17 cellular contexts compared by ENCODE assay signal in genomic region chr13:113349050-113349449, GRCh38. TPM values are rescaled to one million over a fixed set of nuclear protein-coding genes. Genes with fewer than 3 reads are reported as not detected.
DNase-seq lines count a peak whose midpoint lies in the region; ATAC-seq, FAIRE-seq and TF ChIP-seq lines count a peak whose summit lies in the region.
"Had no signal": no experiment of that assay in that cellular context is flagged by ENCODE, and none has a peak within 500 bp of the region (broad histone marks: within the 10 kb centered on the region; RNA-seq: fewer than 3 reads in every experiment).

No MANE protein-coding gene starts in this region.

- TF ChIP-seq CTCF in K562 (IDR thresholded peaks at IDR 0.05 in 2 of 3, conservative IDR thresholded peaks at IDR 0.05 in 1 of 3; ENCODE audit: insufficient read depth in 2 of 3, low read depth in 1 of 3, low read length in 3 of 3) (no peak), lower lobe of right lung (IDR thresholded peaks at IDR 0.05) (no peak), sigmoid colon (IDR thresholded peaks at IDR 0.05) (no peak)

- H3K36me3 ChIP-seq in K562 (ENCODE audit: control insufficient read depth, insufficient read depth, low read length) (peaks cover 27% of the 10 kb centered on the region; the same call in 2 of the 3 replicates), lower lobe of right lung (no peaks in the 10 kb centered on the region), sigmoid colon (peaks cover 0 to 40% (median 7%) of the 10 kb centered on the region in 4 donors), HAP-1 (replicated peaks) (peaks cover 19% of the 10 kb centered on the region)

- no peak overlapping the region for H2AFZ ChIP-seq in K562 (ENCODE audit: low read depth, low read length)
- H2AFZ ChIP-seq: GM23338 had no signal

- H4K20me1 ChIP-seq in K562 (replicated peaks; ENCODE audit: control insufficient read depth, insufficient read depth, low read length): no peaks in the 10 kb centered on the region

- no peaks in the 10 kb centered on the region for H3K9me1 ChIP-seq in K562 (ENCODE audit: control insufficient read depth, insufficient read depth, low read length)

- H3K4me2 ChIP-seq in K562 (ENCODE audit: insufficient read depth, low read length): no peak overlapping the region
- H3K4me2 ChIP-seq: GM23338 had no signal

- in situ Hi-C loops in K562 (cut with MboI): no loop called here
- in situ Hi-C loops in HAP-1 (cut with MboI; ENCODE audit: low sequenced_read_pairs): no loop called here

- no TSS peak for BruUV-seq in K562 (replicated peaks; lab: Mats Ljungman, UMichigan)

- H3K4me1 ChIP-seq in K562 (replicated peaks in 1 of 2; ENCODE audit: control insufficient read depth in 2 of 2, insufficient read depth in 2 of 2, low read length in 2 of 2) (peaks cover 0 to 6% of the 10 kb centered on the region in 2 experiments; a peak in 2 of 5 replicates), lower lobe of right lung (no peaks in the 10 kb centered on the region), sigmoid colon (no peaks in the 10 kb centered on the region), HAP-1 (no peaks in the 10 kb centered on the region)

- 82% methylated on average over 5 of the region's 6 CpGs for WGBS in K562 (ENCODE audit: insufficient coverage, low coverage, missing lambda C conversion rate)
- WGBS in sigmoid colon, 2 donors: 91 to 95% methylated on average over 6 of the region's 6 CpGs

- H3K9me3 ChIP-seq in K562 (replicated peaks; ENCODE audit: control insufficient read depth, insufficient read depth, low read depth, low read length) (no peaks in the 10 kb centered on the region; the same call in none of the 2 replicates), lower lobe of right lung (no peaks in the 10 kb centered on the region), sigmoid colon (no peaks in the 10 kb centered on the region), HAP-1 (no peaks in the 10 kb centered on the region; the same call in 1 of the 2 replicates)

- H3K4me3 ChIP-seq in K562: no peak overlapping the region
- H3K4me3 ChIP-seq in lower lobe of right lung: no peak overlapping the region
- no peak overlapping the region for H3K4me3 ChIP-seq in sigmoid colon
- no peak overlapping the region for H3K4me3 ChIP-seq in HAP-1
- H3K4me3 ChIP-seq: GM23338 had no signal

- no peak for TF ChIP-seq RAD21 in K562 (CRISPR knock-in tag; conservative IDR thresholded peaks at IDR 0.05 in 1 of 2, IDR thresholded peaks at IDR 0.05 in 1 of 2)

- POLR2A ChIA-PET in K562 (lab: Yijun Ruan, JAX): no interaction called here

- CTCF ChIA-PET in K562 (lab: Yijun Ruan, JAX; ENCODE audit: low intra/inter-chr PET ratio): no interaction called here

- intact Hi-C loops in K562 (cut with micrococcal nuclease) (no loop called here), lower lobe of right lung (cut with DNase I) (no loop called here), sigmoid colon (cut with DNase I) (no loop called here)

- TF ChIP-seq EP300 in K562 (IDR thresholded peaks at IDR 0.05; ENCODE audit: low read length): no peak
- TF ChIP-seq EP300 in sigmoid colon (IDR thresholded peaks at IDR 0.05): no peak

- ATAC-seq in K562: no peak
- no peak for ATAC-seq in lower lobe of right lung
- ATAC-seq in HG03159 (IDR thresholded peaks at IDR 0.05; ENCODE audit: unreplicated experiment): no peak
- ATAC-seq: GM23338 had no signal

- H3K27ac ChIP-seq in K562 (ENCODE audit: extremely low read depth, low read depth, low read length) (no peak overlapping the region), lower lobe of right lung (no peak overlapping the region), sigmoid colon (no peak overlapping the region)

- H3K27me3 ChIP-seq in K562 (ENCODE audit: control insufficient read depth in 2 of 2, insufficient read depth in 2 of 2, low read length in 2 of 2) (no peaks in the 10 kb centered on the region), lower lobe of right lung (ENCODE audit: low read depth) (no peaks in the 10 kb centered on the region), sigmoid colon (no peaks in the 10 kb centered on the region), HAP-1 (ENCODE audit: low read depth) (no peaks in the 10 kb centered on the region)

- DNase-seq in K562 (ENCODE audit: extremely low read depth in 1 of 4, low spot score in 3 of 4) (no peak), lower lobe of right lung (peak; percentile 6), sigmoid colon (peak; percentile 7), HAP-1 (ENCODE audit: low spot score in 2 of 2) (no peak), NCI-H1048 (lab: John Stamatoyannopoulos, UW) (no peak)
- DNase-seq: C1 segment of cervical spinal cord; Calu3; CD4-positive, alpha-beta memory T cell; COR-L47; DMS53; DMS79 treated with DMSO at 0.1 percent for 48 hours; GF-D8 had no signal

- FAIRE-seq in K562 (lab: Jason Lieb, UNC): no peak
- FAIRE-seq: GM12891, GM18507 had no signal

- no peaks in the 10 kb centered on the region; the same call in 2 of the 3 replicates for H3K79me2 ChIP-seq in K562 (ENCODE audit: control insufficient read depth, insufficient read depth, low read length)

- H3K9ac ChIP-seq in K562 (ENCODE audit: insufficient read depth in 1 of 2, low read depth in 2 of 2, low read length in 2 of 2): no peak overlapping the region

- TF ChIP-seq POLR2A in K562 (conservative IDR thresholded peaks at IDR 0.05): no peak
- TF ChIP-seq POLR2A in sigmoid colon (IDR thresholded peaks at IDR 0.05): no peak

TF ChIP-seq in K562, 482 proteins besides CTCF, POLR2A, EP300 and RAD21:
- TF ChIP-seq, protein P1, sequence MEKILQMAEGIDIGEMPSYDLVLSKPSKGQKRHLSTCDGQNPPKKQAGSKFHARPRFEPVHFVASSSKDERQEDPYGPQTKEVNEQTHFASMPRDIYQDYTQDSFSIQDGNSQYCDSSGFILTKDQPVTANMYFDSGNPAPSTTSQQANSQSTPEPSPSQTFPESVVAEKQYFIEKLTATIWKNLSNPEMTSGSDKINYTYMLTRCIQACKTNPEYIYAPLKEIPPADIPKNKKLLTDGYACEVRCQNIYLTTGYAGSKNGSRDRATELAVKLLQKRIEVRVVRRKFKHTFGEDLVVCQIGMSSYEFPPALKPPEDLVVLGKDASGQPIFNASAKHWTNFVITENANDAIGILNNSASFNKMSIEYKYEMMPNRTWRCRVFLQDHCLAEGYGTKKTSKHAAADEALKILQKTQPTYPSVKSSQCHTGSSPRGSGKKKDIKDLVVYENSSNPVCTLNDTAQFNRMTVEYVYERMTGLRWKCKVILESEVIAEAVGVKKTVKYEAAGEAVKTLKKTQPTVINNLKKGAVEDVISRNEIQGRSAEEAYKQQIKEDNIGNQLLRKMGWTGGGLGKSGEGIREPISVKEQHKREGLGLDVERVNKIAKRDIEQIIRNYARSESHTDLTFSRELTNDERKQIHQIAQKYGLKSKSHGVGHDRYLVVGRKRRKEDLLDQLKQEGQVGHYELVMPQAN (IDR thresholded peaks at IDR 0.05; ENCODE audit: borderline replicate concordance): no peak
- peak; percentile 53 for TF ChIP-seq ZNF121 (CRISPR knock-in tag; conservative IDR thresholded peaks at IDR 0.05)
- no peak for TF ChIP-seq SREBF1 (IDR thresholded peaks at IDR 0.05; ENCODE audit: borderline replicate concordance, low read depth, low read length)

RNA-seq across cellular contexts. Expression of gene GRTP1, which starts 14.9 kb away (rescaled TPM):
- 18.8 and 19.9 TPM in 2 replicates for total RNA-seq in K562 (2011; cell fraction: chromatin; rRNA removed; ENCODE audit: low replicate concordance)
- total RNA-seq in K562 (2011; cell fraction: nucleolus; rRNA removed): 13.2 and 14.3 TPM in 2 replicates
- 19.1 and 25.3 TPM in 2 replicates for total RNA-seq in K562 (2011; cell fraction: nucleoplasm; rRNA removed)
- total RNA-seq in K562 (2014; rRNA removed) (7.9 and 9.9 TPM in 2 replicates), K562 (2014; rRNA removed; fragmentation: Illumina TruSeq; extraction: Trizol) (6.6 and 7.8 TPM in 2 replicates), K562 (2015; rRNA removed; fragmentation: Illumina TruSeq; extraction: Trizol) (8.4 and 9.0 TPM in 2 replicates), K562 (2021) (14.7 and 15.0 TPM in 2 replicates), lower lobe of right lung (4.2 TPM), sigmoid colon (1 to 10 TPM; 6.7 to 9.9 (median 8.3) TPM)
- polyA plus RNA-seq in K562 (2011; rRNA removed) (9.0 and 10.3 TPM in 2 replicates), K562 (2014; fragmentation: Illumina TruSeq; extraction: Trizol) (9.8 and 10.9 TPM in 2 replicates), K562 (2014; fragmentation: Nextera tagmentation; extraction: Ambion mirVana) (1 to 10 TPM in 1 of 2 experiments, under 1 TPM in 1; 0.28 to 1.6 TPM), K562 (2014; rRNA removed) (12.9 and 17.7 TPM in 2 replicates), sigmoid colon (10 to 100 TPM; 29.3 to 52.5 (median 39.6) TPM)
- polyA plus RNA-seq in K562 (2011; cell fraction: cytosol; rRNA removed): 7.6 and 7.7 TPM in 2 replicates
- polyA plus RNA-seq in K562 (2011; cell fraction: nucleus; rRNA removed): 9.9 and 10.2 TPM in 2 replicates
- polyA plus RNA-seq in K562 (2012): 10.7 and 14.1 TPM in 2 replicates
- polyA minus RNA-seq in K562 (2011; rRNA and poly(A)+ RNA removed): 3.2 and 3.7 TPM in 2 replicates
- polyA minus RNA-seq in K562 (2011; cell fraction: cytosol; rRNA and poly(A)+ RNA removed): 6.2 and 9.0 TPM in 2 replicates
- 4.8 and 7.8 TPM in 2 replicates for polyA minus RNA-seq in K562 (2011; cell fraction: nucleus; rRNA and poly(A)+ RNA removed)
- total RNA-seq: A172 had no signal

RNA-seq across cellular contexts. Expression of gene LAMP1, which starts 52.0 kb away (rescaled TPM):
- total RNA-seq in K562 (2011; cell fraction: chromatin; rRNA removed; ENCODE audit: low replicate concordance): 39.3 and 68.8 TPM in 2 replicates
- 77.8 and 96.6 TPM in 2 replicates for total RNA-seq in K562 (2011; cell fraction: nucleolus; rRNA removed)
- 63.7 and 74.4 TPM in 2 replicates for total RNA-seq in K562 (2011; cell fraction: nucleoplasm; rRNA removed)
- total RNA-seq in K562 (2014; rRNA removed): 30.9 and 32.5 TPM in 2 replicates
- 19.5 and 22.1 TPM in 2 replicates for total RNA-seq in K562 (2014; rRNA removed; fragmentation: Illumina TruSeq; extraction: Trizol)
- total RNA-seq in K562 (2015; rRNA removed; fragmentation: Illumina TruSeq; extraction: Trizol): 34.8 and 35.6 TPM in 2 replicates
- total RNA-seq in K562 (2021): 63.7 and 70.1 TPM in 2 replicates
- 23.2 and 27.6 TPM in 2 replicates for polyA plus RNA-seq in K562 (2011; rRNA removed)
- polyA plus RNA-seq in K562 (2011; cell fraction: cytosol; rRNA removed): 15.1 and 27.9 TPM in 2 replicates
- 16.6 and 19.4 TPM in 2 replicates for polyA plus RNA-seq in K562 (2011; cell fraction: nucleus; rRNA removed)
- polyA plus RNA-seq in K562 (2012): 54.3 and 67.2 TPM in 2 replicates
- polyA plus RNA-seq in K562 (2014; fragmentation: Illumina TruSeq; extraction: Trizol): 31.5 and 40.4 TPM in 2 replicates
- 1 to 10 TPM; 2.2 to 2.5 TPM for polyA plus RNA-seq in K562 (2014; fragmentation: Nextera tagmentation; extraction: Ambion mirVana)
- 28.7 and 30.5 TPM in 2 replicates for polyA plus RNA-seq in K562 (2014; rRNA removed)
- 18.6 and 26.5 TPM in 2 replicates for polyA minus RNA-seq in K562 (2011; rRNA and poly(A)+ RNA removed)
- polyA minus RNA-seq in K562 (2011; cell fraction: cytosol; rRNA and poly(A)+ RNA removed): 20.0 and 28.4 TPM in 2 replicates
- polyA minus RNA-seq in K562 (2011; cell fraction: nucleus; rRNA and poly(A)+ RNA removed): 5.0 and 7.4 TPM in 2 replicates
- 353 TPM for total RNA-seq in lower lobe of right lung
- 10 to 100 TPM; 77.3 to 91.0 (median 87.5) TPM for total RNA-seq in sigmoid colon
- polyA plus RNA-seq in sigmoid colon: 100 to 1,000 TPM in 1 of 3 donors, 10 to 100 TPM in 2; 20.4 to 125 (median 62.7) TPM

Comparison
In these comparisons a context has a peak if more than half of its experiments do, and no peak if none do; other contexts are left out.
1. DNase-seq: peak in lower lobe of right lung (single experiment) and sigmoid colon (single experiment); none in K562 (0 of 4), HAP-1 (0 of 2) and NCI-H1048 (single experiment).